In genomic region chr10:42962902-42963231, GRCh38 we compare ENCODE assay signal across 26 cellular contexts.
DNase-seq lines count a peak whose midpoint lies in the region; TF ChIP-seq lines count a peak whose summit lies in the region.
"Had no signal": no experiment of that assay in that cellular context is flagged by ENCODE, and none has a peak within 500 bp of the region (broad histone marks: within the 10 kb centered on the region; RNA-seq: fewer than 3 reads in every experiment).

No MANE protein-coding gene starts in this region.

- no peaks in the 10 kb centered on the region for H4K20me1 ChIP-seq in H9 (ENCODE audit: control insufficient read depth, insufficient read depth, insufficient read length)

- no peaks in the 10 kb centered on the region for H3K4me1 ChIP-seq in H9 (ENCODE audit: insufficient read depth, low read length)
- H3K4me1 ChIP-seq in stomach: peaks cover 0 to 7% (median 0%) of the 10 kb centered on the region in 4 donors
- H3K4me1 ChIP-seq: A549, ascending aorta, colonic mucosa had no signal

- no peaks in the 10 kb centered on the region for H3K27me3 Mint-ChIP-seq in activated T-cell treated with anti-CD3 and anti-CD28 coated beads, Interleukin-2, amount 50 U/mL, for 24 hours
- H3K27me3 Mint-ChIP-seq in H9 (ENCODE audit: low read depth): no peaks in the 10 kb centered on the region; the same call in 1 of the 2 replicates

- no peak overlapping the region for H2BK12ac ChIP-seq in H9 (ENCODE audit: insufficient read length, low read depth, low read length)

- CTCF ChIA-PET in GM10248 (lab: Yijun Ruan, JAX): no interaction called here

- no peaks in the 10 kb centered on the region for H3K36me3 ChIP-seq in stomach
- H3K36me3 ChIP-seq: ascending aorta, colonic mucosa had no signal

- H3K9me3 Mint-ChIP-seq in activated T-cell treated with anti-CD3 and anti-CD28 coated beads, Interleukin-2, amount 50 U/mL, for 24 hours: no peaks in the 10 kb centered on the region
- H3K9me3 Mint-ChIP-seq in H9: peaks cover 6 to 8% of the 10 kb centered on the region in 2 experiments; a peak in 2 of 5 replicates
- H3K9me3 Mint-ChIP-seq: activated naive CD8-positive, alpha-beta T cell treated with anti-CD3 and anti-CD28 coated beads, Interleukin-2, amount 10 ng/mL, durations not matched to agents 7 days and 5 days; CD4-positive, alpha-beta memory T cell; neural crest cell had no signal

- no peak for TF ChIP-seq EP300 in stomach (IDR thresholded peaks at IDR 0.05)

- no CpG with 5 or more reads among the region's 5 CpGs for WGBS in H9 (ENCODE audit: extremely low coverage, insufficient read length, low lambda C conversion rate)
- whole genome bisulfite sequencing in stomach, 5 donors: 85 to 94% (median 90%) methylated on average over 5 of the region's 5 CpGs

- no peak overlapping the region for H3K27ac ChIP-seq in H9 (ENCODE audit: insufficient read length, low read depth, low read length)
- no peak overlapping the region for H3K27ac ChIP-seq in stomach
- H3K27ac ChIP-seq: A549, ascending aorta, colonic mucosa had no signal

- no peak for TF ChIP-seq POLR2A in stomach (IDR thresholded peaks at IDR 0.05)

- no peak overlapping the region for H2AK5ac ChIP-seq in H9 (ENCODE audit: insufficient read length, low read length)

- H3K56ac ChIP-seq in H9 (ENCODE audit: insufficient read length, low read depth, low read length): no peak overlapping the region

- H3K4me3 Mint-ChIP-seq in activated T-cell treated with anti-CD3 and anti-CD28 coated beads, Interleukin-2, amount 50 U/mL, for 24 hours: no peak overlapping the region
- H3K4me3 Mint-ChIP-seq in H9: no peak overlapping the region
- H3K4me3 Mint-ChIP-seq: activated naive CD8-positive, alpha-beta T cell treated with anti-CD3 and anti-CD28 coated beads, Interleukin-2, amount 10 ng/mL, durations not matched to agents 7 days and 5 days; CD4-positive, alpha-beta memory T cell; neural crest cell had no signal

- H3K4me3 ChIP-seq in stomach: no peak overlapping the region
- H3K4me3 ChIP-seq: A549, ascending aorta, colonic mucosa had no signal

- no peak overlapping the region for H3K27ac Mint-ChIP-seq in activated T-cell treated with anti-CD3 and anti-CD28 coated beads, Interleukin-2, amount 50 U/mL, for 24 hours
- H3K27ac Mint-ChIP-seq in H9: no peak overlapping the region
- H3K27ac Mint-ChIP-seq: activated naive CD8-positive, alpha-beta T cell treated with anti-CD3 and anti-CD28 coated beads, Interleukin-2, amount 10 ng/mL, durations not matched to agents 7 days and 5 days; CD4-positive, alpha-beta memory T cell had no signal

- no peak overlapping the region for H3T11ph ChIP-seq in H9 (ENCODE audit: low read length)

- H3K4me1 Mint-ChIP-seq in activated T-cell treated with anti-CD3 and anti-CD28 coated beads, Interleukin-2, amount 50 U/mL, for 24 hours (ENCODE audit: low read depth): no peaks in the 10 kb centered on the region
- H3K4me1 Mint-ChIP-seq in H9: peaks cover 5 to 12% of the 10 kb centered on the region in 2 experiments; a peak in 3 of 4 replicates
- H3K4me1 Mint-ChIP-seq: activated naive CD8-positive, alpha-beta T cell treated with anti-CD3 and anti-CD28 coated beads, Interleukin-2, amount 10 ng/mL, durations not matched to agents 7 days and 5 days; CD4-positive, alpha-beta memory T cell; neural crest cell had no signal

- TF ChIP-seq CTCF in H9 (conservative IDR thresholded peaks at IDR 0.05) (no peak), stomach (IDR thresholded peaks at IDR 0.05) (no peak), GM10248 (IDR thresholded peaks at IDR 0.05; ENCODE audit: control extremely low read depth, extremely low read depth, low read depth, missing control alignments) (no peak)

- H4K91ac ChIP-seq in H9 (ENCODE audit: insufficient read length, low read depth, low read length): peak overlapping the region; percentile 45

- no peak overlapping the region for H3K9ac ChIP-seq in H9 (ENCODE audit: extremely low read depth, insufficient read length, low read length)

- H3K27me3 ChIP-seq in H9 (ENCODE audit: insufficient read depth, low read length): no peaks in the 10 kb centered on the region
- H3K27me3 ChIP-seq in stomach: no peaks in the 10 kb centered on the region
- H3K27me3 ChIP-seq: ascending aorta, colonic mucosa had no signal

- no peak overlapping the region for H3K14ac ChIP-seq in H9 (ENCODE audit: insufficient read depth, low read length)

- H2BK5ac ChIP-seq in H9 (ENCODE audit: insufficient read length, low read length): no peak overlapping the region

- no peak overlapping the region for H2BK120ac ChIP-seq in H9 (ENCODE audit: low read depth, low read length, poor library complexity, severe bottlenecking)

- H2BK15ac ChIP-seq in H9 (ENCODE audit: low read depth, low read length): no peak overlapping the region

- H3K23me2 ChIP-seq in H9 (ENCODE audit: insufficient read length, low read depth, low read length, poor library complexity, severe bottlenecking): no peaks in the 10 kb centered on the region

- no peaks in the 10 kb centered on the region for H3K36me3 Mint-ChIP-seq in activated T-cell treated with anti-CD3 and anti-CD28 coated beads, Interleukin-2, amount 50 U/mL, for 24 hours (ENCODE audit: low read depth)
- H3K36me3 Mint-ChIP-seq in H9 (ENCODE audit: insufficient read depth in 1 of 3, low read depth in 3 of 3): no peaks in the 10 kb centered on the region; a peak in 1 of 7 replicates
- H3K36me3 Mint-ChIP-seq: activated naive CD8-positive, alpha-beta T cell treated with anti-CD3 and anti-CD28 coated beads, Interleukin-2, amount 10 ng/mL, durations not matched to agents 7 days and 5 days; CD4-positive, alpha-beta memory T cell had no signal

- H3K9me3 ChIP-seq in H9 (ENCODE audit: control insufficient read depth, low read depth, low read length) (no peaks in the 10 kb centered on the region), stomach (no peaks in the 10 kb centered on the region)
- H3K9me3 ChIP-seq: A549, ascending aorta, colonic mucosa had no signal

- no peak overlapping the region for H3K23ac ChIP-seq in H9 (ENCODE audit: insufficient read length, low read depth, low read length)

- no peaks in the 10 kb centered on the region for H3K79me1 ChIP-seq in H9 (ENCODE audit: insufficient read depth, low read depth, low read length, poor library complexity, severe bottlenecking)

- H2AFZ ChIP-seq in H9 (ENCODE audit: low read length): no peak overlapping the region

- no peaks in the 10 kb centered on the region for H3K79me2 ChIP-seq in H9 (ENCODE audit: insufficient read depth, low read length)

- H2BK20ac ChIP-seq in H9 (ENCODE audit: low read depth, low read length, poor library complexity, severe bottlenecking): no peak overlapping the region

- no peak overlapping the region for H3K18ac ChIP-seq in H9 (ENCODE audit: insufficient read length, low read depth, low read length)

- H3K4ac ChIP-seq in H9 (ENCODE audit: low read depth, low read length): no peak overlapping the region; the same call in 1 of the 2 replicates

- DNase-seq in activated T-cell treated with anti-CD3 and anti-CD28 coated beads, Interleukin-2, amount 50 U/mL, for 24 hours: peak; percentile 11
- no peak for DNase-seq in activated T-cell treated with anti-CD3 and anti-CD28 coated beads, Interleukin-2, amount 50 U/mL, for 1 hour
- DNase-seq in H9: no peak
- peak; percentile 76 for DNase-seq in mesenteric fat pad (ENCODE audit: low spot score)
- peak; percentile 20 for DNase-seq in stomach
- DNase-seq in EL: no peak
- DNase-seq in GM10248 (ENCODE audit: extremely low spot score): no peak
- DNase-seq in cerebellum (ENCODE audit: low spot score): no peak
- DNase-seq: activated CD4-positive, alpha-beta T cell treated with anti-CD3 and anti-CD28 coated beads for 1 hour; activated gamma-delta T cell treated with Interleukin-2 at 50 U/mL for 16 hours; CD4-positive, alpha-beta memory T cell; effector CD8-positive, alpha-beta T cell; GOT3; hypothalamus; left cardiac atrium; NCI-H1417; NCI-H2081; NCI-H2227 treated with DMSO at 0.1 percent for 48 hours; NCI-H526 treated with DMSO at 0.1 percent for 48 hours; SHP77 treated with DMSO at 0.1 percent for 48 hours; stimulated activated CD4-positive, alpha-beta T cell treated with anti-CD3 and anti-CD28 coated beads, Interleukin-4, amount 100 ng/mL, for 24 hours had no signal

- no peak overlapping the region for H4K5ac ChIP-seq in H9 (ENCODE audit: insufficient read length, low read depth, low read length)

- intact Hi-C loops in stomach (cut with DNase I; ENCODE audit: low total_unique reads): no loop called here

- POLR2A ChIA-PET in GM10248 (lab: Yijun Ruan, JAX): no interaction called here

- no peak overlapping the region for H3K4me2 ChIP-seq in H9 (ENCODE audit: insufficient read depth, insufficient read length, low read length)
- H3K4me2 ChIP-seq: A549 had no signal

- no peak overlapping the region for H4K8ac ChIP-seq in H9 (replicated peaks; ENCODE audit: insufficient read length, low read depth, low read length)

Comparison
In these comparisons a context has a peak if more than half of its experiments do, and no peak if none do; other contexts are left out.
1. DNase-seq: peak in activated T-cell treated with anti-CD3 and anti-CD28 coated beads, Interleukin-2, amount 50 U/mL, for 24 hours (single experiment), mesenteric fat pad (single experiment) and stomach (single experiment); none in activated T-cell treated with anti-CD3 and anti-CD28 coated beads, Interleukin-2, amount 50 U/mL, for 1 hour (single experiment), H9 (single experiment), EL (single experiment), GM10248 (single experiment) and cerebellum (single experiment).